Comparison of ENCODE assay signal across 1 cellular context in the genomic region with DNA sequence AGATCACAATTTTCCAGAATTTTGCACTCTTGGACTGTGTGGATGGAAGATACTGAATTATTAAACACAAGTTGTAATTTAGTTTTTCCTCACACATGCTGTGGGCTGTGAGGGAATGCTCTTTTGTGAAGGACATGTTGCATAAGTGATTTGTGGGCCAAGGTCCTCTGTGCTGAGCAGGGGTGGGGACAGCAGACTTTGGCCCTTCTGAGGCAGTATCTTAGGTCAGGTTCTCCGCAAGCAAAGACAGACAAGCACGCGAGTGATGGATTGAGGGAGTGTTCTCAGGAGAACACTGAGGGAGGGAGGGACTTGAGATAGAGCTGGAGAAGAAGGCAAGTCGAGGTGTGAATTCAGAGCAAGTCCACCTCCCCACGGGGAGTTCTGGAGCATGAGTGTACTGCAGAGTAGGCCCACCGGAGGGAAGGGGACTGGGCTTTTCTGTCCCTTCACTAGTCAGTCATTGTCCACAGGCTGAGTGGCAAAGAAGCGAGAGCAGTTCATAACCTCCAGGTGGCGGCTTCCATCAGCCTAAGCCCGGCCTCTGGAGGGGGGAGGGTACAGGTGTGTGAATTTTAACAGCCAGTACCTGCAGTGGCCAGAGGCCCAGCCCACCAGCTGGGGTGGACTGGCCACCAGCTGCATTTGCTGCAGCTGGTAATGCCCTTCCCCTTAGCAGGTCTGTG.
TF ChIP-seq lines count a peak whose summit lies in the region.

No MANE protein-coding gene starts in this region.

TF ChIP-seq in HepG2, 621 proteins besides CTCF, POLR2A, EP300 and RAD21 (continued from another document and continues in another):
- TF ChIP-seq, protein P1, sequence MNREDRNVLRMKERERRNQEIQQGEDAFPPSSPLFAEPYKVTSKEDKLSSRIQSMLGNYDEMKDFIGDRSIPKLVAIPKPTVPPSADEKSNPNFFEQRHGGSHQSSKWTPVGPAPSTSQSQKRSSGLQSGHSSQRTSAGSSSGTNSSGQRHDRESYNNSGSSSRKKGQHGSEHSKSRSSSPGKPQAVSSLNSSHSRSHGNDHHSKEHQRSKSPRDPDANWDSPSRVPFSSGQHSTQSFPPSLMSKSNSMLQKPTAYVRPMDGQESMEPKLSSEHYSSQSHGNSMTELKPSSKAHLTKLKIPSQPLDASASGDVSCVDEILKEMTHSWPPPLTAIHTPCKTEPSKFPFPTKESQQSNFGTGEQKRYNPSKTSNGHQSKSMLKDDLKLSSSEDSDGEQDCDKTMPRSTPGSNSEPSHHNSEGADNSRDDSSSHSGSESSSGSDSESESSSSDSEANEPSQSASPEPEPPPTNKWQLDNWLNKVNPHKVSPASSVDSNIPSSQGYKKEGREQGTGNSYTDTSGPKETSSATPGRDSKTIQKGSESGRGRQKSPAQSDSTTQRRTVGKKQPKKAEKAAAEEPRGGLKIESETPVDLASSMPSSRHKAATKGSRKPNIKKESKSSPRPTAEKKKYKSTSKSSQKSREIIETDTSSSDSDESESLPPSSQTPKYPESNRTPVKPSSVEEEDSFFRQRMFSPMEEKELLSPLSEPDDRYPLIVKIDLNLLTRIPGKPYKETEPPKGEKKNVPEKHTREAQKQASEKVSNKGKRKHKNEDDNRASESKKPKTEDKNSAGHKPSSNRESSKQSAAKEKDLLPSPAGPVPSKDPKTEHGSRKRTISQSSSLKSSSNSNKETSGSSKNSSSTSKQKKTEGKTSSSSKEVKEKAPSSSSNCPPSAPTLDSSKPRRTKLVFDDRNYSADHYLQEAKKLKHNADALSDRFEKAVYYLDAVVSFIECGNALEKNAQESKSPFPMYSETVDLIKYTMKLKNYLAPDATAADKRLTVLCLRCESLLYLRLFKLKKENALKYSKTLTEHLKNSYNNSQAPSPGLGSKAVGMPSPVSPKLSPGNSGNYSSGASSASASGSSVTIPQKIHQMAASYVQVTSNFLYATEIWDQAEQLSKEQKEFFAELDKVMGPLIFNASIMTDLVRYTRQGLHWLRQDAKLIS (CRISPR knock-in tag; IDR thresholded peaks at IDR 0.05) = no peak
- TF ChIP-seq CBFB (CRISPR knock-in tag; IDR thresholded peaks at IDR 0.05) (no peak), GABPA (IDR thresholded peaks at IDR 0.05; ENCODE audit: low read depth, low read length) (no peak), GABPA (CRISPR knock-in tag; IDR thresholded peaks at IDR 0.05; ENCODE audit: low read depth) (no peak), AGO1 (IDR thresholded peaks at IDR 0.05; ENCODE audit: low read depth, low read length, poor library complexity, severe bottlenecking) (no peak), MAFF (IDR thresholded peaks at IDR 0.05; ENCODE audit: low read depth, low read length) (no peak), TBX3 (IDR thresholded peaks at IDR 0.05; ENCODE audit: borderline replicate concordance) (no peak), NFE2 (CRISPR knock-in tag; IDR thresholded peaks at IDR 0.05) (no peak), KMT2A (CRISPR knock-in tag; IDR thresholded peaks at IDR 0.05) (no peak), ZNF24 (IDR thresholded peaks at IDR 0.05) (no peak), CHD2 (IDR thresholded peaks at IDR 0.05; ENCODE audit: low read depth, low read length) (no peak), DR1 (CRISPR knock-in tag; IDR thresholded peaks at IDR 0.05) (no peak), HDAC1 (CRISPR knock-in tag; IDR thresholded peaks at IDR 0.05) (0 out of 2 replicates have a peak, but pooled peaks have one; percentile 35), HNF4A (CRISPR knock-in tag; IDR thresholded peaks at IDR 0.05) (peak; percentile 97), ASH2L (IDR thresholded peaks at IDR 0.05; ENCODE audit: insufficient read length, low read depth, low read length) (no peak), ZNF777 (CRISPR knock-in tag; IDR thresholded peaks at IDR 0.05) (no peak), SMYD3 (CRISPR knock-in tag; IDR thresholded peaks at IDR 0.05) (no peak), TMF1 (CRISPR knock-in tag; IDR thresholded peaks at IDR 0.05; ENCODE audit: low read depth) (no peak), DNMT3B (CRISPR knock-in tag; conservative IDR thresholded peaks at IDR 0.05) (no peak), ZFP1 (CRISPR knock-in tag; IDR thresholded peaks at IDR 0.05) (no peak), ARNTL (CRISPR knock-in tag; IDR thresholded peaks at IDR 0.05) (no peak), ZNF446 (CRISPR knock-in tag; IDR thresholded peaks at IDR 0.05) (no peak), ATF1 (CRISPR knock-in tag; IDR thresholded peaks at IDR 0.05) (no peak), MZF1 (CRISPR knock-in tag; IDR thresholded peaks at IDR 0.05; ENCODE audit: borderline replicate concordance) (no peak)
- TF ChIP-seq, protein P2, sequence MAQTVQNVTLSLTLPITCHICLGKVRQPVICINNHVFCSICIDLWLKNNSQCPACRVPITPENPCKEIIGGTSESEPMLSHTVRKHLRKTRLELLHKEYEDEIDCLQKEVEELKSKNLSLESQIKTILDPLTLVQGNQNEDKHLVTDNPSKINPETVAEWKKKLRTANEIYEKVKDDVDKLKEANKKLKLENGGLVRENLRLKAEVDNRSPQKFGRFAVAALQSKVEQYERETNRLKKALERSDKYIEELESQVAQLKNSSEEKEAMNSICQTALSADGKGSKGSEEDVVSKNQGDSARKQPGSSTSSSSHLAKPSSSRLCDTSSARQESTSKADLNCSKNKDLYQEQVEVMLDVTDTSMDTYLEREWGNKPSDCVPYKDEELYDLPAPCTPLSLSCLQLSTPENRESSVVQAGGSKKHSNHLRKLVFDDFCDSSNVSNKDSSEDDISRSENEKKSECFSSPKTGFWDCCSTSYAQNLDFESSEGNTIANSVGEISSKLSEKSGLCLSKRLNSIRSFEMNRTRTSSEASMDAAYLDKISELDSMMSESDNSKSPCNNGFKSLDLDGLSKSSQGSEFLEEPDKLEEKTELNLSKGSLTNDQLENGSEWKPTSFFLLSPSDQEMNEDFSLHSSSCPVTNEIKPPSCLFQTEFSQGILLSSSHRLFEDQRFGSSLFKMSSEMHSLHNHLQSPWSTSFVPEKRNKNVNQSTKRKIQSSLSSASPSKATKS (CRISPR knock-in tag; IDR thresholded peaks at IDR 0.05) = no peak
- TF ChIP-seq, protein P3, sequence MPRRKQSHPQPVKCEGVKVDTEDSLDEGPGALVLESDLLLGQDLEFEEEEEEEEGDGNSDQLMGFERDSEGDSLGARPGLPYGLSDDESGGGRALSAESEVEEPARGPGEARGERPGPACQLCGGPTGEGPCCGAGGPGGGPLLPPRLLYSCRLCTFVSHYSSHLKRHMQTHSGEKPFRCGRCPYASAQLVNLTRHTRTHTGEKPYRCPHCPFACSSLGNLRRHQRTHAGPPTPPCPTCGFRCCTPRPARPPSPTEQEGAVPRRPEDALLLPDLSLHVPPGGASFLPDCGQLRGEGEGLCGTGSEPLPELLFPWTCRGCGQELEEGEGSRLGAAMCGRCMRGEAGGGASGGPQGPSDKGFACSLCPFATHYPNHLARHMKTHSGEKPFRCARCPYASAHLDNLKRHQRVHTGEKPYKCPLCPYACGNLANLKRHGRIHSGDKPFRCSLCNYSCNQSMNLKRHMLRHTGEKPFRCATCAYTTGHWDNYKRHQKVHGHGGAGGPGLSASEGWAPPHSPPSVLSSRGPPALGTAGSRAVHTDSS (CRISPR knock-in tag; conservative IDR thresholded peaks at IDR 0.05) = no peak
- TF ChIP-seq, protein P4, sequence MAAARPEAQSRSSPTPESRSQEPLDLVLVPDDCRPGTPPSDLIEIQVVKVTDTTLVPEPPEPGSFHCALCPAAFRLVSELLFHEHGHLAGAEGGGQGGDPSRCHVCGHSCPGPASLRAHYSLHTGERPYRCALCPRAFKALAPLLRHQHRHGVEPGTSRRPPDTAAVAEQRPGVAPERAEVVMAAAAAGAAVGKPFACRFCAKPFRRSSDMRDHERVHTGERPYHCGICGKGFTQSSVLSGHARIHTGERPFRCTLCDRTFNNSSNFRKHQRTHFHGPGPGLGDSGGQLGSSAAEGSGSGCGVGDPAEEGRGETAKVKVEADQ (CRISPR knock-in tag; IDR thresholded peaks at IDR 0.05; ENCODE audit: borderline replicate concordance) = no peak
- TF ChIP-seq, protein P5, sequence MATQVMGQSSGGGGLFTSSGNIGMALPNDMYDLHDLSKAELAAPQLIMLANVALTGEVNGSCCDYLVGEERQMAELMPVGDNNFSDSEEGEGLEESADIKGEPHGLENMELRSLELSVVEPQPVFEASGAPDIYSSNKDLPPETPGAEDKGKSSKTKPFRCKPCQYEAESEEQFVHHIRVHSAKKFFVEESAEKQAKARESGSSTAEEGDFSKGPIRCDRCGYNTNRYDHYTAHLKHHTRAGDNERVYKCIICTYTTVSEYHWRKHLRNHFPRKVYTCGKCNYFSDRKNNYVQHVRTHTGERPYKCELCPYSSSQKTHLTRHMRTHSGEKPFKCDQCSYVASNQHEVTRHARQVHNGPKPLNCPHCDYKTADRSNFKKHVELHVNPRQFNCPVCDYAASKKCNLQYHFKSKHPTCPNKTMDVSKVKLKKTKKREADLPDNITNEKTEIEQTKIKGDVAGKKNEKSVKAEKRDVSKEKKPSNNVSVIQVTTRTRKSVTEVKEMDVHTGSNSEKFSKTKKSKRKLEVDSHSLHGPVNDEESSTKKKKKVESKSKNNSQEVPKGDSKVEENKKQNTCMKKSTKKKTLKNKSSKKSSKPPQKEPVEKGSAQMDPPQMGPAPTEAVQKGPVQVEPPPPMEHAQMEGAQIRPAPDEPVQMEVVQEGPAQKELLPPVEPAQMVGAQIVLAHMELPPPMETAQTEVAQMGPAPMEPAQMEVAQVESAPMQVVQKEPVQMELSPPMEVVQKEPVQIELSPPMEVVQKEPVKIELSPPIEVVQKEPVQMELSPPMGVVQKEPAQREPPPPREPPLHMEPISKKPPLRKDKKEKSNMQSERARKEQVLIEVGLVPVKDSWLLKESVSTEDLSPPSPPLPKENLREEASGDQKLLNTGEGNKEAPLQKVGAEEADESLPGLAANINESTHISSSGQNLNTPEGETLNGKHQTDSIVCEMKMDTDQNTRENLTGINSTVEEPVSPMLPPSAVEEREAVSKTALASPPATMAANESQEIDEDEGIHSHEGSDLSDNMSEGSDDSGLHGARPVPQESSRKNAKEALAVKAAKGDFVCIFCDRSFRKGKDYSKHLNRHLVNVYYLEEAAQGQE (IDR thresholded peaks at IDR 0.05; ENCODE audit: borderline replicate concordance in 1 of 2, low read depth in 1 of 2, low read length in 2 of 2) = no peak
- TF ChIP-seq, protein P6, sequence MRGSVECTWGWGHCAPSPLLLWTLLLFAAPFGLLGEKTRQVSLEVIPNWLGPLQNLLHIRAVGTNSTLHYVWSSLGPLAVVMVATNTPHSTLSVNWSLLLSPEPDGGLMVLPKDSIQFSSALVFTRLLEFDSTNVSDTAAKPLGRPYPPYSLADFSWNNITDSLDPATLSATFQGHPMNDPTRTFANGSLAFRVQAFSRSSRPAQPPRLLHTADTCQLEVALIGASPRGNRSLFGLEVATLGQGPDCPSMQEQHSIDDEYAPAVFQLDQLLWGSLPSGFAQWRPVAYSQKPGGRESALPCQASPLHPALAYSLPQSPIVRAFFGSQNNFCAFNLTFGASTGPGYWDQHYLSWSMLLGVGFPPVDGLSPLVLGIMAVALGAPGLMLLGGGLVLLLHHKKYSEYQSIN (CRISPR knock-in tag; IDR thresholded peaks at IDR 0.05; ENCODE audit: borderline replicate concordance) = no peak
- TF ChIP-seq, protein P7, sequence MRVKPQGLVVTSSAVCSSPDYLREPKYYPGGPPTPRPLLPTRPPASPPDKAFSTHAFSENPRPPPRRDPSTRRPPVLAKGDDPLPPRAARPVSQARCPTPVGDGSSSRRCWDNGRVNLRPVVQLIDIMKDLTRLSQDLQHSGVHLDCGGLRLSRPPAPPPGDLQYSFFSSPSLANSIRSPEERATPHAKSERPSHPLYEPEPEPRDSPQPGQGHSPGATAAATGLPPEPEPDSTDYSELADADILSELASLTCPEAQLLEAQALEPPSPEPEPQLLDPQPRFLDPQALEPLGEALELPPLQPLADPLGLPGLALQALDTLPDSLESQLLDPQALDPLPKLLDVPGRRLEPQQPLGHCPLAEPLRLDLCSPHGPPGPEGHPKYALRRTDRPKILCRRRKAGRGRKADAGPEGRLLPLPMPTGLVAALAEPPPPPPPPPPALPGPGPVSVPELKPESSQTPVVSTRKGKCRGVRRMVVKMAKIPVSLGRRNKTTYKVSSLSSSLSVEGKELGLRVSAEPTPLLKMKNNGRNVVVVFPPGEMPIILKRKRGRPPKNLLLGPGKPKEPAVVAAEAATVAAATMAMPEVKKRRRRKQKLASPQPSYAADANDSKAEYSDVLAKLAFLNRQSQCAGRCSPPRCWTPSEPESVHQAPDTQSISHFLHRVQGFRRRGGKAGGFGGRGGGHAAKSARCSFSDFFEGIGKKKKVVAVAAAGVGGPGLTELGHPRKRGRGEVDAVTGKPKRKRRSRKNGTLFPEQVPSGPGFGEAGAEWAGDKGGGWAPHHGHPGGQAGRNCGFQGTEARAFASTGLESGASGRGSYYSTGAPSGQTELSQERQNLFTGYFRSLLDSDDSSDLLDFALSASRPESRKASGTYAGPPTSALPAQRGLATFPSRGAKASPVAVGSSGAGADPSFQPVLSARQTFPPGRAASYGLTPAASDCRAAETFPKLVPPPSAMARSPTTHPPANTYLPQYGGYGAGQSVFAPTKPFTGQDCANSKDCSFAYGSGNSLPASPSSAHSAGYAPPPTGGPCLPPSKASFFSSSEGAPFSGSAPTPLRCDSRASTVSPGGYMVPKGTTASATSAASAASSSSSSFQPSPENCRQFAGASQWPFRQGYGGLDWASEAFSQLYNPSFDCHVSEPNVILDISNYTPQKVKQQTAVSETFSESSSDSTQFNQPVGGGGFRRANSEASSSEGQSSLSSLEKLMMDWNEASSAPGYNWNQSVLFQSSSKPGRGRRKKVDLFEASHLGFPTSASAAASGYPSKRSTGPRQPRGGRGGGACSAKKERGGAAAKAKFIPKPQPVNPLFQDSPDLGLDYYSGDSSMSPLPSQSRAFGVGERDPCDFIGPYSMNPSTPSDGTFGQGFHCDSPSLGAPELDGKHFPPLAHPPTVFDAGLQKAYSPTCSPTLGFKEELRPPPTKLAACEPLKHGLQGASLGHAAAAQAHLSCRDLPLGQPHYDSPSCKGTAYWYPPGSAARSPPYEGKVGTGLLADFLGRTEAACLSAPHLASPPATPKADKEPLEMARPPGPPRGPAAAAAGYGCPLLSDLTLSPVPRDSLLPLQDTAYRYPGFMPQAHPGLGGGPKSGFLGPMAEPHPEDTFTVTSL (CRISPR knock-in tag; IDR thresholded peaks at IDR 0.05; ENCODE audit: borderline replicate concordance) = no peak; the same call in 1 of the 2 replicates
- TF ChIP-seq, protein P8, sequence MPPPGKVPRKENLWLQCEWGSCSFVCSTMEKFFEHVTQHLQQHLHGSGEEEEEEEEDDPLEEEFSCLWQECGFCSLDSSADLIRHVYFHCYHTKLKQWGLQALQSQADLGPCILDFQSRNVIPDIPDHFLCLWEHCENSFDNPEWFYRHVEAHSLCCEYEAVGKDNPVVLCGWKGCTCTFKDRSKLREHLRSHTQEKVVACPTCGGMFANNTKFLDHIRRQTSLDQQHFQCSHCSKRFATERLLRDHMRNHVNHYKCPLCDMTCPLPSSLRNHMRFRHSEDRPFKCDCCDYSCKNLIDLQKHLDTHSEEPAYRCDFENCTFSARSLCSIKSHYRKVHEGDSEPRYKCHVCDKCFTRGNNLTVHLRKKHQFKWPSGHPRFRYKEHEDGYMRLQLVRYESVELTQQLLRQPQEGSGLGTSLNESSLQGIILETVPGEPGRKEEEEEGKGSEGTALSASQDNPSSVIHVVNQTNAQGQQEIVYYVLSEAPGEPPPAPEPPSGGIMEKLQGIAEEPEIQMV (CRISPR knock-in tag; IDR thresholded peaks at IDR 0.05; ENCODE audit: low read depth) = no peak
